In the genomic region with DNA sequence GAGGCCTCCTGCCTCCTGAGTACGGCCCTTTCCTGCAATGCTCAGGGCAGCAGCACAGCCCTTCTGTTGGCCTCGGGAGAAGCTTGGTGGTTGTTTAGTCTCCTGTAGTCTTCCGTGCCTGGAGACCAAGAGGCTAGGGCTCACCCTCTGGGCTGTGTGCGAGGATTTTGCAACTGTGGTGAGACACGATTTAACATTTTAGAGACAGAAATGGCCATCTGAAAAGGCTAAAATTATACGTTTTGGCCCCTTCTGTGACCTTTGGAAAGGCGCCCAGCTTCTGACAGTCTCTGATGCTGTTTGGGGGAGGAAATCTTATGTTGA, we compare ENCODE assay signal across 18 cellular contexts. TPM values are rescaled to one million over a fixed set of nuclear protein-coding genes. Genes with fewer than 3 reads are reported as not detected.
DNase-seq lines count a peak whose midpoint lies in the region; ATAC-seq, FAIRE-seq and TF ChIP-seq lines count a peak whose summit lies in the region.
"Had no signal": no experiment of that assay in that cellular context is flagged by ENCODE, and none has a peak within 500 bp of the region (broad histone marks: within the 10 kb centered on the region; RNA-seq: fewer than 3 reads in every experiment).

No MANE protein-coding gene starts in this region.

- peak overlapping the region; percentile 98 for H2BK120ac ChIP-seq in IMR-90 (ENCODE audit: low read depth, low read length)

- H3K4me1 ChIP-seq in IMR-90 (ENCODE audit: control insufficient read depth, insufficient read depth, low read length): peaks cover 28% of the 10 kb centered on the region
- H3K4me1 ChIP-seq: prostate gland had no signal

- H3K9ac ChIP-seq in IMR-90 (ENCODE audit: low read depth, low read length): peak overlapping the region; percentile 55
- H3K9ac ChIP-seq: BLaER1 treated with 17β-estradiol and CSF1 and Interleukin-3, amounts not matched to agents 10 nM and 100 nM had no signal

- peaks cover 2% of the 10 kb centered on the region for H3K27me3 Mint-ChIP-seq in glutamatergic neuron (ENCODE audit: unreplicated experiment)

- peak overlapping the region; percentile 93; the same call in 1 of the 2 replicates for H3K23ac ChIP-seq in IMR-90 (ENCODE audit: low read depth, low read length)

- peak overlapping the region; percentile 97 for H2AK5ac ChIP-seq in IMR-90 (ENCODE audit: low read depth, low read length)

- peak overlapping the region; percentile 84 for H2AFZ ChIP-seq in IMR-90 (replicated peaks; ENCODE audit: low read length, poor library complexity)

- peak overlapping the region; percentile 71 to 93 for H4K8ac ChIP-seq in IMR-90 (ENCODE audit: low read depth in 2 of 2, low read length in 2 of 2)

- peaks cover 4% of the 10 kb centered on the region for H4K20me1 ChIP-seq in IMR-90 (ENCODE audit: insufficient read depth, low read length)
- H4K20me1 ChIP-seq: BLaER1 treated with 17β-estradiol and CSF1 and Interleukin-3, amounts not matched to agents 10 nM and 100 nM had no signal

- peak overlapping the region; percentile 45 for H2AK9ac ChIP-seq in IMR-90 (replicated peaks; ENCODE audit: low read depth, low read length, poor library complexity)

- H4K91ac ChIP-seq in IMR-90 (ENCODE audit: insufficient read depth, low read depth, low read length): peak overlapping the region; percentile 98

- DNase-seq in IMR-90 (peak; percentile 90), hepatic stellate cell (ENCODE audit: low spot score) (peak; percentile 84), smooth muscle cell of the brain vasculature (ENCODE audit: low read depth, low spot score) (peak; percentile 57), NCI-H345 treated with DMSO at 0.1 percent for 48 hours (lab: John Stamatoyannopoulos, UW; ENCODE audit: unreplicated experiment) (no peak), H4 (ENCODE audit: low spot score) (no peak), glutamatergic neuron (no peak)
- DNase-seq: activated CD4-positive, alpha-beta T cell treated with anti-CD3 and anti-CD28 coated beads, Interleukin-2, amount 50 U/mL, for 48 hours; activated naive CD8-positive, alpha-beta T cell treated with anti-CD3 and anti-CD28 coated beads for 36 hours; activated T-cell treated with anti-CD3 and anti-CD28 coated beads, Interleukin-2, amount 50 U/mL, for 24 hours; cerebellar nuclear complex; naive B cell; NCI-H1694 had no signal

- H3K4me1 Mint-ChIP-seq in glutamatergic neuron (ENCODE audit: low read depth, unreplicated experiment): peaks cover 4% of the 10 kb centered on the region
- H3K4me1 Mint-ChIP-seq: activated naive CD8-positive, alpha-beta T cell treated with anti-CD3 and anti-CD28 coated beads for 36 hours; naive B cell had no signal

- H3K4me2 ChIP-seq in IMR-90 (ENCODE audit: low read depth, low read length): peak overlapping the region; percentile 64

- peak overlapping the region; percentile 94; the same call in 2 of the 3 replicates for H2BK15ac ChIP-seq in IMR-90 (ENCODE audit: low read depth, low read length)

- H3K27me3 ChIP-seq in IMR-90 (ENCODE audit: control insufficient read depth, insufficient read depth, low read length): no peaks in the 10 kb centered on the region
- H3K27me3 ChIP-seq: BLaER1 treated with 17β-estradiol and CSF1 and Interleukin-3, amounts not matched to agents 10 nM and 100 nM had no signal

- no peaks in the 10 kb centered on the region for H3K9me3 ChIP-seq in IMR-90 (ENCODE audit: control insufficient read depth, insufficient read depth, low read length)
- H3K9me3 ChIP-seq: prostate gland had no signal

- H3K36me3 ChIP-seq in IMR-90 (ENCODE audit: control insufficient read depth, insufficient read depth, low read length): no peaks in the 10 kb centered on the region
- H3K36me3 ChIP-seq: BLaER1 treated with 17β-estradiol and CSF1 and Interleukin-3, amounts not matched to agents 10 nM and 100 nM; prostate gland had no signal

- peak overlapping the region; percentile 72 for H3K27ac ChIP-seq in IMR-90 (ENCODE audit: insufficient read depth, low read length)
- H3K27ac ChIP-seq: BLaER1 treated with 17β-estradiol and CSF1 and Interleukin-3, amounts not matched to agents 10 nM and 100 nM; prostate gland; SK-N-MC had no signal

- H2BK5ac ChIP-seq in IMR-90 (ENCODE audit: low read depth, low read length, poor library complexity, severe bottlenecking): peak overlapping the region; percentile 98

- no peak for TF ChIP-seq RAD21 in IMR-90 (IDR thresholded peaks at IDR 0.05; ENCODE audit: low read length)

- ATAC-seq in IMR-90 (ENCODE audit: low read depth) (peak; percentile 73), HG02870 (IDR thresholded peaks at IDR 0.05; ENCODE audit: unreplicated experiment) (no peak)

- no TSS peak for BruUV-seq in IMR-90 (replicated peaks; lab: Mats Ljungman, UMichigan)

- H3K79me1 ChIP-seq in IMR-90 (ENCODE audit: low read depth in 1 of 2, low read length in 2 of 2): peaks cover 0 to 27% of the 10 kb centered on the region in 2 experiments; a peak in 3 of 4 replicates

- no peaks in the 10 kb centered on the region for H3K36me3 Mint-ChIP-seq in glutamatergic neuron (ENCODE audit: unreplicated experiment)
- H3K36me3 Mint-ChIP-seq: activated naive CD8-positive, alpha-beta T cell treated with anti-CD3 and anti-CD28 coated beads for 36 hours; naive B cell had no signal

- no peak overlapping the region for H3K4me3 Mint-ChIP-seq in glutamatergic neuron (ENCODE audit: unreplicated experiment)
- H3K4me3 Mint-ChIP-seq: activated naive CD8-positive, alpha-beta T cell treated with anti-CD3 and anti-CD28 coated beads for 36 hours; activated T-cell treated with anti-CD3 and anti-CD28 coated beads, Interleukin-2, amount 50 U/mL, for 24 hours; naive B cell had no signal

- WGBS in IMR-90 (ENCODE audit: extremely low coverage in 2 of 2, insufficient read length in 1 of 2), 2 experiments: 0% methylated on average over 5 of the region's 7 CpGs; no CpG with 5 or more reads in 1 of the 2 experiments

- peaks cover 2% of the 10 kb centered on the region for H3K9me3 Mint-ChIP-seq in glutamatergic neuron (ENCODE audit: unreplicated experiment)
- H3K9me3 Mint-ChIP-seq: activated naive CD8-positive, alpha-beta T cell treated with anti-CD3 and anti-CD28 coated beads for 36 hours; activated T-cell treated with anti-CD3 and anti-CD28 coated beads, Interleukin-2, amount 50 U/mL, for 24 hours had no signal

- peak overlapping the region; percentile 98 for H2BK20ac ChIP-seq in IMR-90 (ENCODE audit: low read depth, low read length)

- in situ Hi-C loops in IMR-90 (cut with MboI; ENCODE audit: low sequenced_read_pairs): no loop called here

- H3K18ac ChIP-seq in IMR-90 (ENCODE audit: low read depth, low read length): peak overlapping the region; percentile 74

- CTCF ChIA-PET in IMR-90 (lab: Yijun Ruan, JAX): interaction anchor here (0.8 to 1.1 kb wide), 2 partner anchors 22 to 150 kb away, joined by 3 read pairs; no protein-coding TSS in a partner anchor

- peak overlapping the region; percentile 85 for H3K14ac ChIP-seq in IMR-90 (replicated peaks; ENCODE audit: low read depth, low read length)

- peak overlapping the region; percentile 6; the same call in 1 of the 2 replicates for H3K56ac ChIP-seq in IMR-90 (ENCODE audit: extremely low read depth, insufficient read depth, low read length)

- dilution Hi-C loops in IMR-90 (cut with HindIII; ENCODE audit: low sequenced_read_pairs, unreplicated experiment): no loop called here

- no peak for TF ChIP-seq POLR2A in IMR-90 (IDR thresholded peaks at IDR 0.05; ENCODE audit: low read depth, low read length)

- peak; percentile 85 for FAIRE-seq in endometrium (lab: Jason Lieb, UNC)

- TF ChIP-seq CTCF in IMR-90 (conservative IDR thresholded peaks at IDR 0.05; ENCODE audit: low read depth, low read length): no peak
- TF ChIP-seq CTCF in glutamatergic neuron (IDR thresholded peaks at IDR 0.05; ENCODE audit: partially characterized antibody, unreplicated experiment): no peak

- peaks cover 33% of the 10 kb centered on the region for H3K9me1 ChIP-seq in IMR-90 (ENCODE audit: insufficient read depth, low read length)

- no peak overlapping the region for H3K27ac Mint-ChIP-seq in glutamatergic neuron (ENCODE audit: unreplicated experiment)
- H3K27ac Mint-ChIP-seq: activated naive CD8-positive, alpha-beta T cell treated with anti-CD3 and anti-CD28 coated beads for 36 hours; activated T-cell treated with anti-CD3 and anti-CD28 coated beads, Interleukin-2, amount 50 U/mL, for 24 hours; naive B cell had no signal

- peak overlapping the region; percentile 98 for H3K4ac ChIP-seq in IMR-90 (ENCODE audit: low read depth, low read length)

- H3K4me3 ChIP-seq in IMR-90 (ENCODE audit: insufficient read depth, low read depth, low read length): no peak overlapping the region
- H3K4me3 ChIP-seq: BLaER1 treated with 17β-estradiol and CSF1 and Interleukin-3, amounts not matched to agents 10 nM and 100 nM; prostate gland; SK-N-MC had no signal

- POLR2A ChIA-PET in IMR-90 (lab: Charles Lee; ENCODE audit: unreplicated experiment): interaction anchor here (0.5 to 1.0 kb wide), 2 partner anchors 53 to 204 kb away, joined by 3 read pairs; no protein-coding TSS in a partner anchor

- intact Hi-C loops in IMR-90 (cut with micrococcal nuclease): loop anchor here (2.0 to 5.0 kb wide), 2 partner anchors 33 to 51 kb away; a partner anchor contains a TSS

- H4K5ac ChIP-seq in IMR-90 (ENCODE audit: low read depth, low read length): peak overlapping the region; percentile 71

TF ChIP-seq in IMR-90, 13 proteins besides CTCF, POLR2A, EP300 and RAD21 (continues in another document):
- 0 out of 2 replicates have a peak, but pooled peaks have one; percentile 8 for TF ChIP-seq FOS (IDR thresholded peaks at IDR 0.05; ENCODE audit: low read depth, low read length)

RNA-seq across cellular contexts. Expression of a gene that starts 33.1 kb away (rescaled TPM):
- total RNA-seq in IMR-90 (2012; rRNA removed) (15.2 and 23.9 TPM in 2 replicates), glutamatergic neuron (ENCODE audit: unreplicated experiment) (not detected)
- 25.8 and 29.9 TPM in 2 replicates for polyA plus RNA-seq in IMR-90 (2012; rRNA removed)
- 59.6 and 70.0 TPM in 2 replicates for polyA plus RNA-seq in IMR-90 (2012; cell fraction: cytosol; rRNA removed)
- polyA plus RNA-seq in IMR-90 (2012; cell fraction: nucleus; rRNA removed; ENCODE audit: low replicate concordance): 22.9 and 59.6 TPM in 2 replicates
- total RNA-seq in H4 (2014; rRNA removed; shearing (Covaris generic)): 0.75 and 0.86 TPM in 2 replicates
- total RNA-seq: activated naive CD8-positive, alpha-beta T cell treated with anti-CD3 and anti-CD28 coated beads for 36 hours had no signal

RNA-seq across cellular contexts. Expression of a gene that starts 44.9 kb away (rescaled TPM):
- total RNA-seq in IMR-90 (2012; rRNA removed) (0.90 and 1.1 TPM in 2 replicates), glutamatergic neuron (ENCODE audit: unreplicated experiment) (not detected)
- 6.4 and 9.2 TPM in 2 replicates for polyA plus RNA-seq in IMR-90 (2012; rRNA removed)
- 5.5 and 8.7 TPM in 2 replicates for polyA plus RNA-seq in IMR-90 (2012; cell fraction: cytosol; rRNA removed)
- polyA plus RNA-seq in IMR-90 (2012; cell fraction: nucleus; rRNA removed; ENCODE audit: low replicate concordance): 4.3 and 7.4 TPM in 2 replicates
- total RNA-seq in H4 (2014; rRNA removed; shearing (Covaris generic)): 0.12 and 0.60 TPM in 2 replicates
- total RNA-seq: activated naive CD8-positive, alpha-beta T cell treated with anti-CD3 and anti-CD28 coated beads for 36 hours; NCI-H460 had no signal

RNA-seq across cellular contexts. Expression of a gene that starts 56.4 kb away (rescaled TPM):
- total RNA-seq in IMR-90 (2012; rRNA removed): 7.8 and 8.2 TPM in 2 replicates
- 13.7 and 16.8 TPM in 2 replicates for polyA plus RNA-seq in IMR-90 (2012; rRNA removed)
- 5.6 and 7.9 TPM in 2 replicates for polyA plus RNA-seq in IMR-90 (2012; cell fraction: cytosol; rRNA removed)
- 71.8 and 97.1 TPM in 2 replicates for polyA plus RNA-seq in IMR-90 (2012; cell fraction: nucleus; rRNA removed; ENCODE audit: low replicate concordance)
- total RNA-seq in H4 (2014; rRNA removed; shearing (Covaris generic)): 9.6 and 10.0 TPM in 2 replicates
- 27.7 TPM for total RNA-seq in glutamatergic neuron (ENCODE audit: unreplicated experiment)

Comparison
In these comparisons a context has a peak if more than half of its experiments do, and no peak if none do; other contexts are left out.
1. DNase-seq: peak in IMR-90 (single experiment), hepatic stellate cell (single experiment) and smooth muscle cell of the brain vasculature (single experiment); none in NCI-H345 treated with DMSO at 0.1 percent for 48 hours (single experiment), H4 (single experiment) and glutamatergic neuron (single experiment).